In the genomic region with DNA sequence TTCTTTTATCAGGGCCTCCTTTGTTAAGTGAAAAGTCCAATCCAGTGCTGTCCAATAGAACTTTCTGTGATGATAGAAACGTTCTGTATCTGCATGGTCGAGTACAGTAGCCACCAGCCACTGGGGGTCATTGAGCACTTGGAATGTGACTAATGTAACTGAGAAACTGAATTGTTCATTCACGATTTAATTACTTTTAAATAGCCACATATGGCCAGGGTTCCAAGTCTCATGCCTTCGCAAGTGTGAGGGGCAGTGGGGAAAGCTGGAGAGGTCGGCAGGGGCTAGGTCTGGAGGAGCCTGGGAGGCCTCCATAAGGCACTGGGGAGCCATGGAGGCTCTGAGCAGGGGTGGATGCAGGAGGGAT, we compare ENCODE assay signal across 1 cellular context.
TF ChIP-seq lines count a peak whose summit lies in the region.

No MANE protein-coding gene starts in this region.

TF ChIP-seq in IMR-90, 13 proteins besides CTCF, POLR2A, EP300 and RAD21:
- TF ChIP-seq, protein P1, sequence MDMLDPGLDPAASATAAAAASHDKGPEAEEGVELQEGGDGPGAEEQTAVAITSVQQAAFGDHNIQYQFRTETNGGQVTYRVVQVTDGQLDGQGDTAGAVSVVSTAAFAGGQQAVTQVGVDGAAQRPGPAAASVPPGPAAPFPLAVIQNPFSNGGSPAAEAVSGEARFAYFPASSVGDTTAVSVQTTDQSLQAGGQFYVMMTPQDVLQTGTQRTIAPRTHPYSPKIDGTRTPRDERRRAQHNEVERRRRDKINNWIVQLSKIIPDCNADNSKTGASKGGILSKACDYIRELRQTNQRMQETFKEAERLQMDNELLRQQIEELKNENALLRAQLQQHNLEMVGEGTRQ (IDR thresholded peaks at IDR 0.05; ENCODE audit: low read depth, low read length), result no peak
- TF ChIP-seq MXI1 (IDR thresholded peaks at IDR 0.05; ENCODE audit: borderline replicate concordance, low read depth, low read length) (no peak), NFE2L2 (IDR thresholded peaks at IDR 0.05; ENCODE audit: low read depth, low read length) (no peak), FOS (IDR thresholded peaks at IDR 0.05; ENCODE audit: low read depth, low read length) (no peak), CHD1 (IDR thresholded peaks at IDR 0.05; ENCODE audit: low read depth, low read length) (no peak), CEBPB (IDR thresholded peaks at IDR 0.05; ENCODE audit: low read depth, low read length) (no peak), RFX5 (IDR thresholded peaks at IDR 0.05; ENCODE audit: low read depth, low read length) (no peak)
- TF ChIP-seq, protein P2, sequence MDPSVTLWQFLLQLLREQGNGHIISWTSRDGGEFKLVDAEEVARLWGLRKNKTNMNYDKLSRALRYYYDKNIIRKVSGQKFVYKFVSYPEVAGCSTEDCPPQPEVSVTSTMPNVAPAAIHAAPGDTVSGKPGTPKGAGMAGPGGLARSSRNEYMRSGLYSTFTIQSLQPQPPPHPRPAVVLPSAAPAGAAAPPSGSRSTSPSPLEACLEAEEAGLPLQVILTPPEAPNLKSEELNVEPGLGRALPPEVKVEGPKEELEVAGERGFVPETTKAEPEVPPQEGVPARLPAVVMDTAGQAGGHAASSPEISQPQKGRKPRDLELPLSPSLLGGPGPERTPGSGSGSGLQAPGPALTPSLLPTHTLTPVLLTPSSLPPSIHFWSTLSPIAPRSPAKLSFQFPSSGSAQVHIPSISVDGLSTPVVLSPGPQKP (IDR thresholded peaks at IDR 0.05; ENCODE audit: borderline replicate concordance, low read depth, low read length), result no peak
